ENCODE assay signal across 16 cellular contexts in genomic region chr4:168629561-168629960, GRCh38.
"Had no signal": no experiment of that assay in that cellular context is flagged by ENCODE, and none has a peak within 500 bp of the region (broad histone marks: within the 10 kb centered on the region; RNA-seq: fewer than 3 reads in every experiment).

No MANE protein-coding gene starts in this region.

- H3K9me3 ChIP-seq: esophagus muscularis mucosa, tibial nerve had no signal

- H3K36me3 Mint-ChIP-seq: activated naive CD4-positive, alpha-beta T cell treated with anti-CD3 and anti-CD28 coated beads, Interleukin-2, amount 50 U/mL, for 24 hours; natural killer cell had no signal

- H3K27ac Mint-ChIP-seq: activated B cell treated with CpG ODN at 0.5 μM for 24 hours; activated naive CD4-positive, alpha-beta T cell treated with anti-CD3 and anti-CD28 coated beads, Interleukin-2, amount 50 U/mL, for 24 hours; activated T-helper 17 cell treated with anti-CD3 and anti-CD28 coated beads, Interleukin-2, amount 50 U/mL, for 72 hours; natural killer cell had no signal

- DNase-seq: activated B cell treated with CpG ODN at 0.5 μM for 24 hours; activated CD4-positive, alpha-beta T cell treated with anti-CD3 and anti-CD28 coated beads, Interleukin-2, amount 50 U/mL, for 1 hour; activated T-cell treated with anti-CD3 and anti-CD28 coated beads for 4 hours; amniotic stem cell; brain microvascular endothelial cell; cerebellar nuclear complex; dorsolateral prefrontal cortex; head of caudate nucleus; left colon; natural killer cell; T-helper 2 cell had no signal

- H3K27me3 ChIP-seq: brain microvascular endothelial cell, esophagus muscularis mucosa had no signal

- H3K9me3 Mint-ChIP-seq: activated B cell treated with CpG ODN at 0.5 μM for 24 hours; activated naive CD4-positive, alpha-beta T cell treated with anti-CD3 and anti-CD28 coated beads, Interleukin-2, amount 50 U/mL, for 24 hours; activated T-helper 17 cell treated with anti-CD3 and anti-CD28 coated beads, Interleukin-2, amount 50 U/mL, for 72 hours; natural killer cell had no signal

- H3K4me1 Mint-ChIP-seq: activated T-helper 17 cell treated with anti-CD3 and anti-CD28 coated beads, Interleukin-2, amount 50 U/mL, for 72 hours had no signal

- H3K27ac ChIP-seq: dorsolateral prefrontal cortex, esophagus muscularis mucosa, tibial nerve had no signal

- H3K36me3 ChIP-seq: brain microvascular endothelial cell, esophagus muscularis mucosa, tibial nerve had no signal

- H3K4me3 Mint-ChIP-seq: activated B cell treated with CpG ODN at 0.5 μM for 24 hours; activated naive CD4-positive, alpha-beta T cell treated with anti-CD3 and anti-CD28 coated beads, Interleukin-2, amount 50 U/mL, for 24 hours; activated T-helper 17 cell treated with anti-CD3 and anti-CD28 coated beads, Interleukin-2, amount 50 U/mL, for 72 hours; natural killer cell had no signal

- H3K4me3 ChIP-seq: dorsolateral prefrontal cortex, esophagus muscularis mucosa, tibial nerve had no signal

- ATAC-seq: activated T-helper 17 cell treated with anti-CD3 and anti-CD28 coated beads, Interleukin-2, amount 50 U/mL, for 72 hours; left colon; natural killer cell had no signal

- FAIRE-seq: TTC549 had no signal
